Comparison of ENCODE assay signal across 20 cellular contexts in genomic region chr15:36896949-36897348, GRCh38.
DNase-seq lines count a peak whose midpoint lies in the region; ATAC-seq and TF ChIP-seq lines count a peak whose summit lies in the region.
"Had no signal": no experiment of that assay in that cellular context is flagged by ENCODE, and none has a peak within 500 bp of the region (broad histone marks: within the 10 kb centered on the region; RNA-seq: fewer than 3 reads in every experiment).

No MANE protein-coding gene starts in this region.

- no peak overlapping the region for H3K9ac ChIP-seq in muscle layer of colon (ENCODE audit: low read length)

- DNase-seq in GM04504 (ENCODE audit: low read depth), result peak; percentile 17
- DNase-seq in fibroblast of villous mesenchyme (ENCODE audit: low read depth), result peak; percentile 80
- DNase-seq in NCI-H1092 treated with DMSO at 0.1 percent for 48 hours (lab: John Stamatoyannopoulos, UW), result no peak
- no peak for DNase-seq in NOMO-1 treated with dmso at 0.1 percent for 144 hours (lab: John Stamatoyannopoulos, UW; ENCODE audit: unreplicated experiment)
- DNase-seq in effector CD4-positive, alpha-beta T cell, result no peak
- DNase-seq: activated CD4-positive, alpha-beta T cell treated with anti-CD3 and anti-CD28 coated beads, Interleukin-2, amount 50 U/mL, for 1 hour; activated naive CD4-positive, alpha-beta T cell treated with Interleukin-2 at 50 U/mL for 16 hours; CD8-positive, alpha-beta T cell; DMS79 treated with DMSO at 0.1 percent for 48 hours; midbrain; NCI-H2107; NCI-H524 treated with DMSO at 0.1 percent for 48 hours; occipital lobe; PC-3; stimulated activated CD4-positive, alpha-beta T cell treated with anti-CD3 and anti-CD28 coated beads, Interleukin-4, amount 100 ng/mL, for 1 hour had no signal

- H3K36me3 ChIP-seq in muscle layer of colon (ENCODE audit: insufficient read depth, low read length), result peaks cover 26% of the 10 kb centered on the region

- no peaks in the 10 kb centered on the region for H3K9me3 ChIP-seq in muscle layer of colon (ENCODE audit: low read length)

- no peaks in the 10 kb centered on the region for H3K27me3 ChIP-seq in muscle layer of colon (ENCODE audit: control insufficient read depth in 1 of 2, insufficient read depth in 2 of 2, low read length in 2 of 2)

- H3K27ac ChIP-seq in muscle layer of colon (ENCODE audit: low read depth, low read length), result peak overlapping the region; percentile 16
- H3K27ac ChIP-seq: coronary artery, epithelial cell of prostate had no signal

- peaks cover 82% of the 10 kb centered on the region for H3K4me1 ChIP-seq in muscle layer of colon (ENCODE audit: insufficient read depth, low read length)

- ATAC-seq in SK-N-SH treated with all-trans-retinoic acid at 6 μM for 48 hours (peak; percentile 12; the same call in 2 of the 3 replicates), GM19328 (IDR thresholded peaks at IDR 0.05; ENCODE audit: unreplicated experiment) (no peak)
- ATAC-seq: CD8-positive, alpha-beta T cell; PC-3 had no signal

- H3K4me3 ChIP-seq in fibroblast of villous mesenchyme (ENCODE audit: low read depth, low read length) (no peak overlapping the region), muscle layer of colon (ENCODE audit: low read depth in 1 of 2, low read length in 2 of 2) (no peak overlapping the region)
- H3K4me3 ChIP-seq: coronary artery had no signal

- TF ChIP-seq CTCF in fibroblast of villous mesenchyme (IDR thresholded peaks at IDR 0.05; ENCODE audit: insufficient read depth, low read depth, low read length), result no peak

TF ChIP-seq in SK-N-SH treated with all-trans-retinoic acid at 6 μM for 48 hours, 23 proteins besides CTCF, POLR2A, EP300 and RAD21:
- TF ChIP-seq ZNF8 (CRISPR knock-in tag; IDR thresholded peaks at IDR 0.05) (no peak), ZFP30 (CRISPR knock-in tag; IDR thresholded peaks at IDR 0.05) (no peak), BACH2 (CRISPR knock-in tag; IDR thresholded peaks at IDR 0.05; ENCODE audit: borderline replicate concordance) (no peak), ZNF70 (CRISPR knock-in tag; IDR thresholded peaks at IDR 0.05) (no peak), TOX (CRISPR knock-in tag; IDR thresholded peaks at IDR 0.05; ENCODE audit: borderline replicate concordance) (no peak)

Comparison
In these comparisons a context has a peak if more than half of its experiments do, and no peak if none do; other contexts are left out.
1. DNase-seq: peak in GM04504 (single experiment) and fibroblast of villous mesenchyme (single experiment); none in NCI-H1092 treated with DMSO at 0.1 percent for 48 hours (single experiment), NOMO-1 treated with dmso at 0.1 percent for 144 hours (single experiment) and effector CD4-positive, alpha-beta T cell (single experiment).